Comparison of ENCODE assay signal across 8 cellular contexts in genomic region chr12:6872073-6873048, GRCh38. TPM values are rescaled to one million over a fixed set of nuclear protein-coding genes. Genes with fewer than 3 reads are reported as not detected.
A peak's percentile ranks its signal among the peaks of the same experiment; 100 is the strongest.
DNase-seq lines count a peak whose midpoint lies in the region; ATAC-seq and TF ChIP-seq lines count a peak whose summit lies in the region.

No MANE protein-coding gene starts in this region.

- H3K9me2 ChIP-seq in MM.1S (replicated peaks; ENCODE audit: insufficient read depth, low read length), result no peaks in the 10 kb centered on the region
- H3K9me2 ChIP-seq in hepatocyte (replicated peaks; ENCODE audit: insufficient read depth), result no peaks in the 10 kb centered on the region

- peaks cover 47% of the 10 kb centered on the region for H3F3A ChIP-seq in MM.1S (ENCODE audit: insufficient read depth, low read length)

- peak overlapping the region; percentile 77; the same call in 1 of the 2 replicates for H2AFZ ChIP-seq in MM.1S (ENCODE audit: low read length)
- H2AFZ ChIP-seq in hepatocyte, result no peak overlapping the region

- no peak for ATAC-seq in HG03571 (IDR thresholded peaks at IDR 0.05; ENCODE audit: unreplicated experiment)

- DNase-seq in GM19240 (ENCODE audit: insufficient read length, low spot score) (peak; percentile 69), MM.1S (peak; percentile 82), T-helper 2 cell (peak; percentile 69 to 84 (median 77)), ascending aorta (ENCODE audit: low spot score in 2 of 2) (peak in 1 of 2 donors; percentile 92), hepatocyte (ENCODE audit: low spot score) (peak; percentile 93), retina (peak; percentile 93)

- peaks cover 39% of the 10 kb centered on the region for H3K36me3 ChIP-seq in BLaER1
- H3K36me3 ChIP-seq in MM.1S (replicated peaks; ENCODE audit: insufficient read depth, low read length), result peaks cover 4% of the 10 kb centered on the region
- peaks cover 17 to 19% of the 10 kb centered on the region in 2 donors for H3K36me3 ChIP-seq in ascending aorta
- H3K36me3 ChIP-seq in hepatocyte (replicated peaks; ENCODE audit: insufficient read depth, low read depth), result no peaks in the 10 kb centered on the region

- H3K79me2 ChIP-seq in MM.1S (ENCODE audit: low read length), result peaks cover 49% of the 10 kb centered on the region
- peaks cover 44% of the 10 kb centered on the region for H3K79me2 ChIP-seq in hepatocyte

- intact Hi-C loops in ascending aorta (cut with DNase I), result loop anchor here (1.0 to 5.0 kb wide), 5 partner anchors 19 to 235 kb away; partner anchors contain the start of genes C1RL, CDCA3, LRRC23 and RNU7-1

- H3K9me3 ChIP-seq in BLaER1 (no peaks in the 10 kb centered on the region), MM.1S (replicated peaks; ENCODE audit: insufficient read depth, low read length) (no peaks in the 10 kb centered on the region), ascending aorta (no peaks in the 10 kb centered on the region), hepatocyte (ENCODE audit: low read depth) (no peaks in the 10 kb centered on the region)

- no peaks in the 10 kb centered on the region for H3K27me3 ChIP-seq in BLaER1
- H3K27me3 ChIP-seq in MM.1S (replicated peaks; ENCODE audit: insufficient read depth, low read length), result no peaks in the 10 kb centered on the region
- H3K27me3 ChIP-seq in ascending aorta, result no peaks in the 10 kb centered on the region
- H3K27me3 ChIP-seq in hepatocyte, result no peaks in the 10 kb centered on the region

- H4K20me1 ChIP-seq in BLaER1, result peaks cover 51% of the 10 kb centered on the region
- peaks cover 23% of the 10 kb centered on the region for H4K20me1 ChIP-seq in MM.1S (ENCODE audit: insufficient read depth, low read length)
- H4K20me1 ChIP-seq in hepatocyte (ENCODE audit: insufficient read depth, poor library complexity, severe bottlenecking), result peaks cover 21% of the 10 kb centered on the region

- H3K9ac ChIP-seq in BLaER1 (peak overlapping the region; percentile 88), MM.1S (ENCODE audit: low read length) (peak overlapping the region; percentile 86)

- H3K4me3 ChIP-seq in BLaER1, result peak overlapping the region; percentile 87
- peak overlapping the region; percentile 94 for H3K4me3 ChIP-seq in MM.1S (ENCODE audit: low read length)
- peak overlapping the region; percentile 82 to 90 for H3K4me3 ChIP-seq in ascending aorta
- peak overlapping the region; percentile 91 for H3K4me3 ChIP-seq in hepatocyte

- peak overlapping the region; percentile 86 for H3K27ac ChIP-seq in BLaER1
- peak overlapping the region; percentile 39; the same call in 1 of the 2 replicates for H3K27ac ChIP-seq in MM.1S (ENCODE audit: low read length)
- peak overlapping the region; percentile 85 to 92 for H3K27ac ChIP-seq in ascending aorta
- peak overlapping the region; percentile 88 for H3K27ac ChIP-seq in hepatocyte

- peaks cover 53% of the 10 kb centered on the region for H3K4me1 ChIP-seq in BLaER1
- peaks cover 31% of the 10 kb centered on the region for H3K4me1 ChIP-seq in MM.1S (ENCODE audit: low read length)
- H3K4me1 ChIP-seq in ascending aorta, result peaks cover 14 to 30% of the 10 kb centered on the region in 2 donors
- H3K4me1 ChIP-seq in hepatocyte (ENCODE audit: insufficient read depth), result peaks cover 29% of the 10 kb centered on the region

- TF ChIP-seq CTCF in MM.1S (IDR thresholded peaks at IDR 0.05; ENCODE audit: low read length) (peak; percentile 94), ascending aorta (IDR thresholded peaks at IDR 0.05) (peak; percentile 90 to 98 (median 97)), hepatocyte (IDR thresholded peaks at IDR 0.05; ENCODE audit: poor library complexity) (peak; percentile 92)

- 5% methylated on average over 36 of the region's 40 CpGs for WGBS in hepatocyte (ENCODE audit: low lambda C conversion rate, missing lambda C conversion rate)

- H3K4me2 ChIP-seq in BLaER1, result peak overlapping the region; percentile 100
- H3K4me2 ChIP-seq in MM.1S (ENCODE audit: low read depth, low read length), result peak overlapping the region; percentile 99
- peak overlapping the region; percentile 98 for H3K4me2 ChIP-seq in hepatocyte

RNA-seq across cellular contexts. Expression of gene SPSB2, which starts 0.7 kb away (rescaled TPM):
- total RNA-seq in ascending aorta (14.5 TPM), hepatocyte (10.8 and 14.1 TPM in 2 replicates)
- polyA plus RNA-seq in hepatocyte, result 11.0 and 13.8 TPM in 2 replicates

RNA-seq across cellular contexts. Expression of gene TPI1, which starts 5.0 kb away (rescaled TPM):
- total RNA-seq in ascending aorta (482 TPM), hepatocyte (571 and 614 TPM in 2 replicates)
- 891 and 918 TPM in 2 replicates for polyA plus RNA-seq in hepatocyte

RNA-seq across cellular contexts. Expression of gene USP5, which starts 20.4 kb away (rescaled TPM):
- total RNA-seq in ascending aorta (46.2 TPM), hepatocyte (60.5 and 61.6 TPM in 2 replicates)
- polyA plus RNA-seq in hepatocyte, result 73.7 and 78.9 TPM in 2 replicates

RNA-seq across cellular contexts. Expression of gene CDCA3, which starts 21.3 kb away (rescaled TPM):
- total RNA-seq in ascending aorta (not detected), hepatocyte (7.5 and 8.5 TPM in 2 replicates)
- polyA plus RNA-seq in hepatocyte, result 18.2 and 20.6 TPM in 2 replicates

RNA-seq across cellular contexts. Expression of gene GNB3, which starts 31.6 kb away (rescaled TPM):
- total RNA-seq in ascending aorta (10.4 TPM), hepatocyte (1.6 and 2.6 TPM in 2 replicates)
- 10.2 and 19.1 TPM in 2 replicates for polyA plus RNA-seq in hepatocyte
